In the genomic region with DNA sequence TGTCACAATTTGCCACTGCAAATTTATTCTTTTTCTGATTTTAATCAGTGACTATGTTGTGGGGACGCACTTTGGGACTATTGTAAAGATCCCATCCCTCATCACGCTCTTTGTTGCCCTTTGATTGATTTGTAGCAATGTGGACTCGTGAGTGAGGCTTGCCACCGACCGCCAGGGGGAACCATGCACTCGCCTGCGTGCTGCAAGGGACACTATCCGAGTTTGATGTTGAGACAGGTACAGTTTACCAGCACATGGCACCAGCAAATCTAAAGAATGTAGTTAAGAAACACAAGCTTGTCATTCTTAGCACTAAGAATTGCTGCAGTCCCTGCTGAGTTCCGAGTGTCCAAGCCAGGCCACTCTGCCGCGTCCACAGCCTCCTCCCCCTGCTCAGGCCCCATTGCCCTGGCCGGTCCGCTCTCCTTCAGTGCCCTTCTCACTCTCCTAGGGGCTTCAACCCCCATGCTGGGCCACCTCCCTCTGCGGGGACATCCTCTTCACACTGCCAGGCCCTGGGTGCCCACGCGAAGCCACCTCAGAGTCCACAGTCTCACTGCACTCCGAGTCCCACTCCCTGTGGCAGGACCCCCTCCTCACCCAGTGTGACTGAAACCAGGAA, we compare ENCODE assay signal across 8 cellular contexts. TPM values are rescaled to one million over a fixed set of nuclear protein-coding genes. Genes with fewer than 3 reads are reported as not detected.
DNase-seq lines count a peak whose midpoint lies in the region; ATAC-seq and TF ChIP-seq lines count a peak whose summit lies in the region.

No MANE protein-coding gene starts in this region.

- peaks cover 24% of the 10 kb centered on the region for H3K27me3 Mint-ChIP-seq in activated T-helper 1 cell treated with anti-CD3 and anti-CD28 coated beads, Interleukin-12 subunit alpha, Interleukin-12 subunit beta, Interleukin-2, Interleukin-4 antibody, amounts not matched to agents 30 ng/mL and 10 ng/mL and 1 ng/mL, durations not matched to agents 14 hours and 24 hours and 36 hours (ENCODE audit: insufficient read depth)
- peaks cover 30% of the 10 kb centered on the region for H3K27me3 Mint-ChIP-seq in type B pancreatic cell

- DNase-seq in AG09319 (ENCODE audit: extremely low read depth, low read depth), result peak; percentile 12
- DNase-seq in NT2/D1 (ENCODE audit: low read depth, low spot score), result peak; percentile 30
- DNase-seq in activated T-helper 1 cell treated with anti-CD3 and anti-CD28 coated beads, Interleukin-12 subunit alpha, Interleukin-12 subunit beta, Interleukin-2, Interleukin-4 antibody, amounts not matched to agents 30 ng/mL and 10 ng/mL and 1 ng/mL, durations not matched to agents 14 hours and 24 hours and 36 hours (ENCODE audit: low spot score), result peak; percentile 57
- peak; percentile 49 for DNase-seq in fibroblast of villous mesenchyme (ENCODE audit: low read depth)
- DNase-seq in osteoblast (ENCODE audit: insufficient read length, low spot score, missing footprints), result peak; percentile 87
- no peak for DNase-seq in type B pancreatic cell (ENCODE audit: extremely low spot score, unreplicated experiment)

- H3K4me3 Mint-ChIP-seq in activated T-helper 1 cell treated with anti-CD3 and anti-CD28 coated beads, Interleukin-12 subunit alpha, Interleukin-12 subunit beta, Interleukin-2, Interleukin-4 antibody, amounts not matched to agents 30 ng/mL and 10 ng/mL and 1 ng/mL, durations not matched to agents 14 hours and 24 hours and 36 hours, result no peak overlapping the region
- no peak overlapping the region for H3K4me3 Mint-ChIP-seq in type B pancreatic cell

- no peaks in the 10 kb centered on the region for H3K9me3 Mint-ChIP-seq in activated T-helper 1 cell treated with anti-CD3 and anti-CD28 coated beads, Interleukin-12 subunit alpha, Interleukin-12 subunit beta, Interleukin-2, Interleukin-4 antibody, amounts not matched to agents 30 ng/mL and 10 ng/mL and 1 ng/mL, durations not matched to agents 14 hours and 24 hours and 36 hours
- no peaks in the 10 kb centered on the region for H3K9me3 Mint-ChIP-seq in type B pancreatic cell

- no peaks in the 10 kb centered on the region for H4K20me1 ChIP-seq in osteoblast (ENCODE audit: insufficient read depth, low read length)

- TF ChIP-seq CTCF in AG09319 (IDR thresholded peaks at IDR 0.05; ENCODE audit: low read depth, low read length) (peak; percentile 98), fibroblast of villous mesenchyme (IDR thresholded peaks at IDR 0.05; ENCODE audit: insufficient read depth, low read depth, low read length) (peak; percentile 92), osteoblast (IDR thresholded peaks at IDR 0.05; ENCODE audit: extremely low read depth, low read depth, low read length) (peak; percentile 93), type B pancreatic cell (conservative IDR thresholded peaks at IDR 0.05) (peak; percentile 93)

- H3K36me3 Mint-ChIP-seq in activated T-helper 1 cell treated with anti-CD3 and anti-CD28 coated beads, Interleukin-12 subunit alpha, Interleukin-12 subunit beta, Interleukin-2, Interleukin-4 antibody, amounts not matched to agents 30 ng/mL and 10 ng/mL and 1 ng/mL, durations not matched to agents 14 hours and 24 hours and 36 hours (ENCODE audit: low read depth), result no peaks in the 10 kb centered on the region
- H3K36me3 Mint-ChIP-seq in type B pancreatic cell, result no peaks in the 10 kb centered on the region

- no peaks in the 10 kb centered on the region for H3K36me3 ChIP-seq in NT2/D1 (ENCODE audit: insufficient read depth, insufficient read length, low read length)
- H3K36me3 ChIP-seq in osteoblast (ENCODE audit: insufficient read depth, low read length), result no peaks in the 10 kb centered on the region

- H3K27me3 ChIP-seq in NT2/D1 (ENCODE audit: insufficient read depth, insufficient read length), result peaks cover 18% of the 10 kb centered on the region
- H3K27me3 ChIP-seq in osteoblast (ENCODE audit: insufficient read depth, low read length), result peaks cover 30% of the 10 kb centered on the region

- peaks cover 10% of the 10 kb centered on the region for H3K4me1 Mint-ChIP-seq in activated T-helper 1 cell treated with anti-CD3 and anti-CD28 coated beads, Interleukin-12 subunit alpha, Interleukin-12 subunit beta, Interleukin-2, Interleukin-4 antibody, amounts not matched to agents 30 ng/mL and 10 ng/mL and 1 ng/mL, durations not matched to agents 14 hours and 24 hours and 36 hours (ENCODE audit: low read depth)
- peaks cover 5% of the 10 kb centered on the region for H3K4me1 Mint-ChIP-seq in type B pancreatic cell (ENCODE audit: unreplicated experiment)

- no peaks in the 10 kb centered on the region for H3K9me3 ChIP-seq in NT2/D1 (ENCODE audit: insufficient read depth, low read length)
- no peaks in the 10 kb centered on the region for H3K9me3 ChIP-seq in osteoblast (ENCODE audit: low read depth, low read length)

- H3K79me2 ChIP-seq in osteoblast (ENCODE audit: insufficient read depth, low read length), result no peaks in the 10 kb centered on the region

- H2AFZ ChIP-seq in osteoblast (ENCODE audit: low read length), result peak overlapping the region; percentile 71

- intact Hi-C loops in activated T-helper 1 cell treated with anti-CD3 and anti-CD28 coated beads, Interleukin-12 subunit alpha, Interleukin-12 subunit beta, Interleukin-2, Interleukin-4 antibody, amounts not matched to agents 30 ng/mL and 10 ng/mL and 1 ng/mL, durations not matched to agents 14 hours and 24 hours and 36 hours (cut with micrococcal nuclease), result loop anchor here (1.0 kb wide), 3 partner anchors 46 to 485 kb away; no protein-coding TSS in a partner anchor

- no peak overlapping the region for H3K27ac ChIP-seq in osteoblast (ENCODE audit: low read depth, low read length)

- H3K9ac ChIP-seq in NT2/D1 (ENCODE audit: insufficient read length, low read depth), result peak overlapping the region; percentile 45

- H3K27ac Mint-ChIP-seq in activated T-helper 1 cell treated with anti-CD3 and anti-CD28 coated beads, Interleukin-12 subunit alpha, Interleukin-12 subunit beta, Interleukin-2, Interleukin-4 antibody, amounts not matched to agents 30 ng/mL and 10 ng/mL and 1 ng/mL, durations not matched to agents 14 hours and 24 hours and 36 hours, result no peak overlapping the region
- peak overlapping the region; percentile 39 for H3K27ac Mint-ChIP-seq in type B pancreatic cell

- H3K4me3 ChIP-seq in NT2/D1 (ENCODE audit: insufficient read length, low read depth) (no peak overlapping the region), fibroblast of villous mesenchyme (ENCODE audit: low read depth, low read length) (no peak overlapping the region), osteoblast (ENCODE audit: insufficient read depth, low read length) (peak overlapping the region; percentile 38)

- peak overlapping the region; percentile 68 for H3K4me2 ChIP-seq in osteoblast (ENCODE audit: insufficient read depth, low read length)

- H3K4me1 ChIP-seq in NT2/D1 (ENCODE audit: insufficient read depth, insufficient read length) (no peaks in the 10 kb centered on the region), osteoblast (ENCODE audit: insufficient read depth, low read length) (no peaks in the 10 kb centered on the region)

- peak; percentile 74 for ATAC-seq in GM18873 (IDR thresholded peaks at IDR 0.05; ENCODE audit: low FRiP score, unreplicated experiment)
- ATAC-seq in HG03280 (IDR thresholded peaks at IDR 0.05; ENCODE audit: unreplicated experiment), result peak; percentile 80

RNA-seq across cellular contexts. Expression of gene SFTPA2, which starts 2.0 kb away (rescaled TPM):
- not detected in 2 replicates for total RNA-seq in activated T-helper 1 cell treated with anti-CD3 and anti-CD28 coated beads, Interleukin-12 subunit alpha, Interleukin-12 subunit beta, Interleukin-2, Interleukin-4 antibody, amounts not matched to agents 30 ng/mL and 10 ng/mL and 1 ng/mL, durations not matched to agents 14 hours and 24 hours and 36 hours
- total RNA-seq in fibroblast of villous mesenchyme (not detected in 2 replicates), osteoblast (not detected in 2 replicates), type B pancreatic cell (ENCODE audit: low replicate concordance) (0.99 and 4.0 TPM in 2 replicates)

RNA-seq across cellular contexts. Expression of gene SFTPA1, which starts 48.5 kb away (rescaled TPM):
- total RNA-seq in activated T-helper 1 cell treated with anti-CD3 and anti-CD28 coated beads, Interleukin-12 subunit alpha, Interleukin-12 subunit beta, Interleukin-2, Interleukin-4 antibody, amounts not matched to agents 30 ng/mL and 10 ng/mL and 1 ng/mL, durations not matched to agents 14 hours and 24 hours and 36 hours, result not detected in 2 replicates
- total RNA-seq in fibroblast of villous mesenchyme (not detected in 2 replicates), osteoblast (not detected in 2 replicates), type B pancreatic cell (ENCODE audit: low replicate concordance) (0.22 and 5.9 TPM in 2 replicates)

RNA-seq across cellular contexts. Expression of gene EIF5AL1, which starts 49.9 kb away (rescaled TPM):
- 0.34 and 0.59 TPM in 2 replicates for total RNA-seq in activated T-helper 1 cell treated with anti-CD3 and anti-CD28 coated beads, Interleukin-12 subunit alpha, Interleukin-12 subunit beta, Interleukin-2, Interleukin-4 antibody, amounts not matched to agents 30 ng/mL and 10 ng/mL and 1 ng/mL, durations not matched to agents 14 hours and 24 hours and 36 hours
- total RNA-seq in fibroblast of villous mesenchyme (0.64 and 0.86 TPM in 2 replicates), osteoblast (0.72 and 0.88 TPM in 2 replicates), type B pancreatic cell (ENCODE audit: low replicate concordance) (0.10 TPM in 1 of 2 replicates, not detected in the other)
